ENCODE assay signal across 2 cellular contexts in genomic region chr20:272718-273117, GRCh38.
TF ChIP-seq lines count a peak whose summit lies in the region.

No MANE protein-coding gene starts in this region.

TF ChIP-seq in Ishikawa, 13 proteins besides CTCF, POLR2A, EP300 and RAD21:
- peak; percentile 56 for TF ChIP-seq NFIC (IDR thresholded peaks at IDR 0.05)
- TF ChIP-seq ZBTB7A (IDR thresholded peaks at IDR 0.05; ENCODE audit: low read depth): no peak
- TF ChIP-seq EGR1 (IDR thresholded peaks at IDR 0.05): no peak
- no peak for TF ChIP-seq TAF1 (IDR thresholded peaks at IDR 0.05; ENCODE audit: low read depth)
- TF ChIP-seq TCF12 (IDR thresholded peaks at IDR 0.05; ENCODE audit: low read depth): no peak
- no peak for TF ChIP-seq YY1 (IDR thresholded peaks at IDR 0.05; ENCODE audit: low read depth)
- no peak for TF ChIP-seq CREB1 (IDR thresholded peaks at IDR 0.05; ENCODE audit: low read depth)

TF ChIP-seq in K562, 482 proteins besides CTCF, POLR2A, EP300 and RAD21:
- TF ChIP-seq HINFP (tag; conservative IDR thresholded peaks at IDR 0.05; ENCODE audit: low read depth) (no peak), THAP12 (CRISPR knock-in tag; IDR thresholded peaks at IDR 0.05) (no peak), NFIX (CRISPR knock-in tag; IDR thresholded peaks at IDR 0.05; ENCODE audit: low read depth) (0 out of 2 replicates have a peak, but pooled peaks have one; percentile 24), NFIC (IDR thresholded peaks at IDR 0.05) (peak; percentile 85)
